In genomic region chr16:31451681-31452351, GRCh38 we compare ENCODE assay signal across 8 cellular contexts. TPM values are rescaled to one million over a fixed set of nuclear protein-coding genes. Genes with fewer than 3 reads are reported as not detected.
DNase-seq lines count a peak whose midpoint lies in the region; TF ChIP-seq lines count a peak whose summit lies in the region.

No MANE protein-coding gene starts in this region.

- no peak overlapping the region for H3K27ac Mint-ChIP-seq in nephron progenitor cell

- H3K9ac ChIP-seq in KMS-11: no peak overlapping the region

- TF ChIP-seq POLR2A in Raji (IDR thresholded peaks at IDR 0.05; ENCODE audit: insufficient read depth, low read depth, low read length): 0 out of 2 replicates have a peak, but pooled peaks have one; percentile 26

- H3K79me2 ChIP-seq in KMS-11 (ENCODE audit: insufficient read depth, low read depth): peaks cover 11% of the 10 kb centered on the region; the same call in 1 of the 2 replicates

- no peak overlapping the region for H3K4me2 ChIP-seq in KMS-11

- 40 to 41% methylated on average over 11 of the region's 11 CpGs for WGBS in esophagus, 2 donors

- peaks cover 4% of the 10 kb centered on the region for H3K4me1 ChIP-seq in KMS-11 (ENCODE audit: low read depth, poor library complexity, severe bottlenecking)
- H3K4me1 ChIP-seq in esophagus (ENCODE audit: control insufficient read depth in 2 of 2, insufficient read depth in 2 of 2, low read length in 1 of 2): peaks cover 7 to 16% of the 10 kb centered on the region in 2 donors
- H3K4me1 ChIP-seq in effector memory CD4-positive, alpha-beta T cell (ENCODE audit: control insufficient read depth, insufficient read depth, low read length, poor library complexity, severe bottlenecking): peaks cover 3% of the 10 kb centered on the region

- no peak overlapping the region for H3K4me3 ChIP-seq in KMS-11 (IDR thresholded peaks at IDR 0.05; ENCODE audit: insufficient read depth, low read depth, low read length)
- H3K4me3 ChIP-seq in esophagus (ENCODE audit: low read depth in 1 of 2, low read length in 2 of 2): no peak overlapping the region
- H3K4me3 ChIP-seq in effector memory CD4-positive, alpha-beta T cell (ENCODE audit: insufficient read depth, low read depth, low read length, poor library complexity, severe bottlenecking): no peak overlapping the region

- H3K27me3 Mint-ChIP-seq in nephron progenitor cell (ENCODE audit: low read depth, poor library complexity): no peaks in the 10 kb centered on the region

- no peaks in the 10 kb centered on the region for H3K9me3 ChIP-seq in esophagus (ENCODE audit: control insufficient read depth in 2 of 2, insufficient read depth in 1 of 2, low read depth in 1 of 2, low read length in 1 of 2)
- no peaks in the 10 kb centered on the region for H3K9me3 ChIP-seq in effector memory CD4-positive, alpha-beta T cell (ENCODE audit: control insufficient read depth, low read length)

- H2AFZ ChIP-seq in KMS-11 (ENCODE audit: low read depth): no peak overlapping the region

- H3K27ac ChIP-seq in KMS-11 (no peak overlapping the region), esophagus (ENCODE audit: low read depth in 2 of 2, low read length in 1 of 2) (peak overlapping the region; percentile 62 to 94)
- no peak overlapping the region for H3K27ac ChIP-seq in effector memory CD4-positive, alpha-beta T cell (ENCODE audit: insufficient read depth, low read length, poor library complexity, severe bottlenecking)

- TF ChIP-seq CTCF in KMS-11 (conservative IDR thresholded peaks at IDR 0.05; ENCODE audit: low read depth, low read length) (peak; percentile 39; the same call in 1 of the 2 replicates), nephron progenitor cell (IDR thresholded peaks at IDR 0.05) (peak; percentile 60)

- H3K9me3 Mint-ChIP-seq in nephron progenitor cell: no peaks in the 10 kb centered on the region

- no peaks in the 10 kb centered on the region for H3K36me3 ChIP-seq in KMS-11 (ENCODE audit: insufficient read depth)
- no peaks in the 10 kb centered on the region for H3K36me3 ChIP-seq in esophagus (ENCODE audit: control insufficient read depth in 2 of 2, insufficient read depth in 2 of 2, low read length in 1 of 2)
- no peaks in the 10 kb centered on the region for H3K36me3 ChIP-seq in effector memory CD4-positive, alpha-beta T cell (ENCODE audit: control insufficient read depth, insufficient read depth, low read length)

- H3K36me3 Mint-ChIP-seq in nephron progenitor cell (ENCODE audit: low read depth): no peaks in the 10 kb centered on the region

- H3K27me3 ChIP-seq in KMS-11 (ENCODE audit: insufficient read depth, low read depth) (no peaks in the 10 kb centered on the region), esophagus (ENCODE audit: control insufficient read depth in 1 of 2, insufficient read depth in 2 of 2, low read length in 2 of 2) (no peaks in the 10 kb centered on the region)
- H3K27me3 ChIP-seq in effector memory CD4-positive, alpha-beta T cell (replicated peaks; ENCODE audit: control insufficient read depth, insufficient read depth, low read length, poor library complexity, severe bottlenecking): no peaks in the 10 kb centered on the region

- H3K4me1 Mint-ChIP-seq in nephron progenitor cell: peaks cover 60% of the 10 kb centered on the region

- H3K4me3 Mint-ChIP-seq in nephron progenitor cell: peak overlapping the region; percentile 37

- no peaks in the 10 kb centered on the region for H4K20me1 ChIP-seq in KMS-11 (ENCODE audit: insufficient read depth)

- DNase-seq in NCI-H2107 treated with DMSO at 0.1 percent for 48 hours (lab: John Stamatoyannopoulos, UW; ENCODE audit: unreplicated experiment) (peak; percentile 20), NCI-H2107 (lab: John Stamatoyannopoulos, UW) (no peak), nephron progenitor cell (peak; percentile 55), KG1 (lab: John Stamatoyannopoulos, UW) (no peak)
- no peak for DNase-seq in effector memory CD4-positive, alpha-beta T cell

RNA-seq across cellular contexts. Expression of gene ARMC5, which starts 7.5 kb away (rescaled TPM):
- 10 to 100 TPM; 10.3 to 15.1 TPM for polyA plus RNA-seq in esophagus

RNA-seq across cellular contexts. Expression of gene ZNF843, which starts 9.2 kb away (rescaled TPM):
- polyA plus RNA-seq in esophagus: under 1 TPM; 0.12 to 0.18 TPM

RNA-seq across cellular contexts. Expression of gene TGFB1I1, which starts 20.1 kb away (rescaled TPM):
- 10 to 100 TPM; 13.5 to 28.2 TPM for polyA plus RNA-seq in esophagus

RNA-seq across cellular contexts. Expression of gene COX6A2, which starts 23.7 kb away (rescaled TPM):
- under 1 TPM; 0.24 to 0.53 TPM for polyA plus RNA-seq in esophagus

RNA-seq across cellular contexts. Expression of gene SLC5A2, which starts 31.1 kb away (rescaled TPM):
- polyA plus RNA-seq in esophagus: 1 to 10 TPM in 1 of 2 donors, under 1 TPM in 1; 0.73 to 1.3 TPM

Comparison
In these comparisons a context has a peak if more than half of its experiments do, and no peak if none do; other contexts are left out.
1. DNase-seq: peak in NCI-H2107 treated with DMSO at 0.1 percent for 48 hours (single experiment) and nephron progenitor cell (single experiment); none in NCI-H2107 (single experiment), KG1 (single experiment) and effector memory CD4-positive, alpha-beta T cell (0 of 3).
2. H3K27ac ChIP-seq: peak in esophagus (2 of 2); none in KMS-11 (single experiment) and effector memory CD4-positive, alpha-beta T cell (single experiment).